16 cellular contexts compared by ENCODE assay signal in the genomic region with DNA sequence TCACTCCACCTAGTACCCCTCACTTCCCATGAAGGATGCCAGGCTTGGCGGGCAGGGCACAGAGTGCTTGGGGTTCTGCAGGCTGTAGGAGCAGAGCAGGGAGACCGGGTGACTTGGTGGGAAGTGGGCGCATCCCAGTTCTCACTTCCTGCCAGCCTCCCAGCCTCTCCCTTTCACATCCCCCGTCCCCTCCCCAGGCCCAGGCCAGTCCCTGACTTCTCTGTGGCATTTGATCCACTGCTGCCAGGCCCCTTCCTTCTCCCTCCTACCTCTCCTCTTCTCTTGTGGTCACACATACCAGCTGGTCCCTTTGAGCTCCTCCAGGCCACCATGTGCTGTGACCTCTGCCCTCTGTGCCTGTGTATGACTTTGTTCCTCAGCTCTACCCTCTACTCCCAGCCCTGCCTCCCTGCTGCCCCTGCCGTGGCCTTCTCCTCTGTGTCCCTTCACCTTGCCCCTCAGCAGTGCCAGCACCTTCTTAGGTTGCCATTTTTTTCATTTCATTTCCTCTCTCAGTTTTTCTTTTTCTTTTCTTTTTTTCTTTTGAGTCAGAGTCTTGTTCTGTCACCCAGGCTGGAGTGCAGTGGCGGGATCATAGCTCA. TPM values are rescaled to one million over a fixed set of nuclear protein-coding genes. Genes with fewer than 3 reads are reported as not detected.
DNase-seq lines count a peak whose midpoint lies in the region; ATAC-seq and TF ChIP-seq lines count a peak whose summit lies in the region.
"Had no signal": no experiment of that assay in that cellular context is flagged by ENCODE, and none has a peak within 500 bp of the region (broad histone marks: within the 10 kb centered on the region; RNA-seq: fewer than 3 reads in every experiment).

No MANE protein-coding gene starts in this region.

- H3K4me3 ChIP-seq in NB4 (ENCODE audit: low read depth, low read length) (no peak overlapping the region), osteoblast (ENCODE audit: insufficient read depth, low read length) (no peak overlapping the region)
- H3K4me3 ChIP-seq: adrenal gland, colonic mucosa, ovary, tibial nerve had no signal

- peaks cover 0 to 2% of the 10 kb centered on the region in 2 donors for H3K9me3 Mint-ChIP-seq in activated T-cell treated with anti-CD3 and anti-CD28 coated beads, Interleukin-2, amount 50 U/mL, for 72 hours
- H3K9me3 Mint-ChIP-seq in dendritic cell treated with granulocyte-macrophage colony-stimulating factor and Interleukin-4, amounts not matched to agents 40 ng/mL and 50 ng/mL, for 4 days, result no peaks in the 10 kb centered on the region

- no peak for TF ChIP-seq POLR2A in NB4 (IDR thresholded peaks at IDR 0.05; ENCODE audit: extremely low read depth, insufficient read length)

- H3K4me1 Mint-ChIP-seq in activated T-cell treated with anti-CD3 and anti-CD28 coated beads, Interleukin-2, amount 50 U/mL, for 72 hours (ENCODE audit: low read depth), result peaks cover 5% of the 10 kb centered on the region
- H3K4me1 Mint-ChIP-seq in dendritic cell treated with granulocyte-macrophage colony-stimulating factor and Interleukin-4, amounts not matched to agents 40 ng/mL and 50 ng/mL, for 4 days (ENCODE audit: low read depth), result peaks cover 86% of the 10 kb centered on the region

- H4K20me1 ChIP-seq in osteoblast (ENCODE audit: insufficient read depth, low read length), result no peaks in the 10 kb centered on the region

- no peaks in the 10 kb centered on the region for H3K36me3 ChIP-seq in osteoblast (ENCODE audit: insufficient read depth, low read length)
- H3K36me3 ChIP-seq: colonic mucosa, ovary, tibial nerve had no signal

- no peak overlapping the region for H3K4me2 ChIP-seq in osteoblast (ENCODE audit: insufficient read depth, low read length)

- H3K36me3 Mint-ChIP-seq in activated T-cell treated with anti-CD3 and anti-CD28 coated beads, Interleukin-2, amount 50 U/mL, for 72 hours (ENCODE audit: insufficient read depth in 2 of 2), result no peaks in the 10 kb centered on the region
- peaks cover 95% of the 10 kb centered on the region for H3K36me3 Mint-ChIP-seq in dendritic cell treated with granulocyte-macrophage colony-stimulating factor and Interleukin-4, amounts not matched to agents 40 ng/mL and 50 ng/mL, for 4 days (ENCODE audit: low read depth)

- TF ChIP-seq CTCF in NB4 (IDR thresholded peaks at IDR 0.05; ENCODE audit: low read depth, low read length), result no peak
- no peak for TF ChIP-seq CTCF in osteoblast (IDR thresholded peaks at IDR 0.05; ENCODE audit: extremely low read depth, low read depth, low read length)

- H3K27me3 Mint-ChIP-seq in activated T-cell treated with anti-CD3 and anti-CD28 coated beads, Interleukin-2, amount 50 U/mL, for 72 hours (ENCODE audit: low read depth), result no peaks in the 10 kb centered on the region
- H3K27me3 Mint-ChIP-seq in dendritic cell treated with granulocyte-macrophage colony-stimulating factor and Interleukin-4, amounts not matched to agents 40 ng/mL and 50 ng/mL, for 4 days, result no peaks in the 10 kb centered on the region

- H3K27me3 ChIP-seq in osteoblast (ENCODE audit: insufficient read depth, low read length), result no peaks in the 10 kb centered on the region
- H3K27me3 ChIP-seq: adrenal gland, colonic mucosa, ovary, tibial nerve had no signal

- DNase-seq in activated T-cell treated with anti-CD3 and anti-CD28 coated beads, Interleukin-2, amount 50 U/mL, for 72 hours, result no peak
- DNase-seq in activated T-cell treated with anti-CD3 and anti-CD28 coated beads for 4 hours (no peak), NB4 (ENCODE audit: low read depth) (peak; percentile 68), osteoblast (ENCODE audit: insufficient read length, low spot score, missing footprints) (peak; percentile 65), ACHN (no peak), NCI-H226 (no peak)
- DNase-seq in stimulated activated naive CD4-positive, alpha-beta T cell treated with Interleukin-2 at 50 U/mL for 16 hours (lab: John Stamatoyannopoulos, UW), result no peak
- DNase-seq: activated CD4-positive, alpha-beta T cell treated with anti-CD3 and anti-CD28 coated beads, Interleukin-2, amount 50 U/mL, for 1 hour; adrenal gland; colonic mucosa; DMS79 treated with DMSO at 0.1 percent for 48 hours; NCI-H1417 treated with DMSO at 0.1 percent for 48 hours; NCI-H446; ovary had no signal

- no peak overlapping the region for H2AFZ ChIP-seq in osteoblast (ENCODE audit: low read length)

- in situ Hi-C loops in ACHN (cut with HindIII; ENCODE audit: low pct_ligation_motif_present, low pct_unique_long_range_greater_than_20kb, low sequenced_read_pairs), result no loop called here

- H3K4me3 Mint-ChIP-seq in activated T-cell treated with anti-CD3 and anti-CD28 coated beads, Interleukin-2, amount 50 U/mL, for 72 hours, result peak overlapping the region in 1 of 2 donors; percentile 2
- peak overlapping the region; percentile 51 for H3K4me3 Mint-ChIP-seq in dendritic cell treated with granulocyte-macrophage colony-stimulating factor and Interleukin-4, amounts not matched to agents 40 ng/mL and 50 ng/mL, for 4 days

- H3K79me2 ChIP-seq in osteoblast (ENCODE audit: insufficient read depth, low read length), result no peaks in the 10 kb centered on the region

- intact Hi-C loops in dendritic cell treated with granulocyte-macrophage colony-stimulating factor and Interleukin-4, amounts not matched to agents 40 ng/mL and 50 ng/mL, for 4 days (cut with micrococcal nuclease), result loop anchor here (2.0 kb wide), 1 partner anchor 19 kb away; a partner anchor contains a TSS

- ATAC-seq in activated T-cell treated with anti-CD3 and anti-CD28 coated beads, Interleukin-2, amount 50 U/mL, for 72 hours (replicated peaks in 1 of 2), result peak in 1 of 2 donors; percentile 38

- H3K27ac Mint-ChIP-seq in activated T-cell treated with anti-CD3 and anti-CD28 coated beads, Interleukin-2, amount 50 U/mL, for 72 hours, result peak overlapping the region; percentile 77
- peak overlapping the region; percentile 80 for H3K27ac Mint-ChIP-seq in dendritic cell treated with granulocyte-macrophage colony-stimulating factor and Interleukin-4, amounts not matched to agents 40 ng/mL and 50 ng/mL, for 4 days

- no peak overlapping the region for H3K27ac ChIP-seq in osteoblast (ENCODE audit: low read depth, low read length)
- H3K27ac ChIP-seq: adrenal gland, colonic mucosa, ovary, tibial nerve had no signal

- H3K9me3 ChIP-seq in osteoblast (ENCODE audit: low read depth, low read length), result no peaks in the 10 kb centered on the region
- H3K9me3 ChIP-seq: adrenal gland, colonic mucosa, ovary, tibial nerve had no signal

- H3K4me1 ChIP-seq in osteoblast (ENCODE audit: insufficient read depth, low read length), result no peaks in the 10 kb centered on the region
- H3K4me1 ChIP-seq: adrenal gland, colonic mucosa had no signal

RNA-seq across cellular contexts. Expression of a gene that starts 19.5 kb away (rescaled TPM):
- total RNA-seq in activated T-cell treated with anti-CD3 and anti-CD28 coated beads, Interleukin-2, amount 50 U/mL, for 72 hours, result 10 to 100 TPM; 23.3 to 54.1 TPM
- under 0.01 and 0.72 TPM in 2 replicates for total RNA-seq in osteoblast

RNA-seq across cellular contexts. Expression of a gene that starts 43.8 kb away (rescaled TPM):
- total RNA-seq in activated T-cell treated with anti-CD3 and anti-CD28 coated beads, Interleukin-2, amount 50 U/mL, for 72 hours, result 10 to 100 TPM; 25.7 to 29.9 TPM
- total RNA-seq in osteoblast, result 2.9 and 6.9 TPM in 2 replicates

RNA-seq across cellular contexts. Expression of a gene that starts 52.8 kb away (rescaled TPM):
- total RNA-seq in activated T-cell treated with anti-CD3 and anti-CD28 coated beads, Interleukin-2, amount 50 U/mL, for 72 hours, result 1 to 10 TPM; 7.3 to 9.6 TPM
- 49.6 and 56.3 TPM in 2 replicates for total RNA-seq in osteoblast

RNA-seq across cellular contexts. Expression of a gene that starts 55.3 kb away (rescaled TPM):
- total RNA-seq in activated T-cell treated with anti-CD3 and anti-CD28 coated beads, Interleukin-2, amount 50 U/mL, for 72 hours, result 1 to 10 TPM; 1.3 to 1.9 TPM
- under 0.01 TPM in 1 of 2 replicates, not detected in the other for total RNA-seq in osteoblast

Comparison
In these comparisons a context has a peak if more than half of its experiments do, and no peak if none do; other contexts are left out.
1. DNase-seq: peak in NB4 (single experiment) and osteoblast (single experiment); none in activated T-cell treated with anti-CD3 and anti-CD28 coated beads, Interleukin-2, amount 50 U/mL, for 72 hours (0 of 2), activated T-cell treated with anti-CD3 and anti-CD28 coated beads for 4 hours (single experiment), stimulated activated naive CD4-positive, alpha-beta T cell treated with Interleukin-2 at 50 U/mL for 16 hours (single experiment), ACHN (single experiment) and NCI-H226 (single experiment).
2. RNA of a gene that starts 19.5 kb away (total RNA-seq): 23.3 to 54.1 TPM in activated T-cell treated with anti-CD3 and anti-CD28 coated beads, Interleukin-2, amount 50 U/mL, for 72 hours; under 0.01 to 0.72 TPM in osteoblast; every median in the first group is over 10 times any median in the second.